ENCODE assay signal across 25 cellular contexts in the genomic region with DNA sequence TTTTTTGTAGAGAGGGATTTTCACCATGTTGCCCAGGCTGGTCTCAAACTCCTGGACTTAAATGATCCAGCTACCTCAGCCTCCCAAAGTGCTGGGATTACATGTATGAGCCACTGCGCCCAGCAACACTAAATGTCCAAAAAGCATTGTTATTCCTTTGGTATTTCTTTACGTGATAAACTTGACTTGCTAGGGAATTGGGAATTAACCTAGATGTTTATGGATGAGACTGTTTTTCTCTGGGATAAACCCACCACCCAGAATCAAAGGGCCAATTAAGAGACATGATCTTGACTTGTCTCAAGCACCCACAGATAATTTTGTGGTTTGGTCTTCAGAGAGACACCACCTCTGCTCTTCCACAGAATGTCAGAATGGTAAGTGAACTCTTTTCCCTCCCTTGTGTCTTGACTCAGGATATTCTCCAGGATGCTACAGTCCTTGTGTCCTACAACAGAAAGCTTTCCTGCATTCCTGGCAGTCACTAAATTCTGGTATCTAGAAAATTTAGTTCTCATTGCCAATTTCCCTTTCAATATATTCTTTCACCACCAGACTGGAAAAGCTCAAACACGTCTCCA. TPM values are rescaled to one million over a fixed set of nuclear protein-coding genes. Genes with fewer than 3 reads are reported as not detected.
"Had no signal": no experiment of that assay in that cellular context is flagged by ENCODE, and none has a peak within 500 bp of the region (broad histone marks: within the 10 kb centered on the region; RNA-seq: fewer than 3 reads in every experiment).

No MANE protein-coding gene starts in this region.

- FAIRE-seq: small intestine, urothelium cell line had no signal

- H3K4me3 ChIP-seq: neural progenitor cell, ovary, psoas muscle, stomach, thoracic aorta, thyroid gland, tibial nerve, upper lobe of left lung, vagina had no signal

- H2AFZ ChIP-seq: neural progenitor cell, parathyroid adenoma had no signal

- H3K9ac ChIP-seq: neural progenitor cell, parathyroid adenoma had no signal

- H3K36me3 ChIP-seq: neural progenitor cell, ovary, thoracic aorta, thyroid gland, vagina had no signal

- H3K4me1 ChIP-seq: parathyroid adenoma, psoas muscle, stomach, tibial nerve, upper lobe of left lung, vagina had no signal

- ATAC-seq: natural killer cell; psoas muscle; right cardiac atrium; stimulated activated effector memory CD8-positive, alpha-beta T cell treated with anti-CD3 and anti-CD28 coated beads, Interleukin-12 subunit alpha, Interleukin-12 subunit beta, amount 100 ng/mL, for 72 hours; stimulated activated naive B cell treated with anti-CD40 and anti-IgM and Interleukin-4, amounts not matched to agents 10 μg/mL and 1 μg/mL and 100 μg/mL, for 72 hours had no signal

- H3K27ac ChIP-seq: neural progenitor cell, ovary, parathyroid adenoma, psoas muscle, stomach, thoracic aorta, thyroid gland, tibial nerve, upper lobe of left lung, vagina had no signal

- H3K9me3 ChIP-seq: ovary, psoas muscle, stomach, thoracic aorta, thyroid gland, tibial nerve, upper lobe of left lung, vagina had no signal

- H3K79me2 ChIP-seq: parathyroid adenoma had no signal

- DNase-seq: natural killer cell; occipital lobe; ovary; posterior cingulate gyrus; psoas muscle; right cardiac atrium; small intestine; stimulated activated CD4-positive, alpha-beta T cell treated with anti-CD3 and anti-CD28 coated beads, Interleukin-15, amount 100 ng/mL, for 24 hours; stimulated activated CD4-positive, alpha-beta T cell treated with anti-CD3 and anti-CD28 coated beads, Interleukin-2, amount 100 ng/mL, for 24 hours; stimulated activated CD4-positive, alpha-beta T cell treated with anti-CD3 and anti-CD28 coated beads, Interleukin-2, amount 100 ng/mL, for 48 hours; stimulated activated CD4-positive, alpha-beta T cell treated with anti-CD3 and anti-CD28 coated beads, Interleukin-4, amount 100 ng/mL, for 24 hours; stimulated activated naive B cell treated with anti-CD40 and anti-IgM and Interleukin-4, amounts not matched to agents 10 μg/mL and 1 μg/mL and 100 μg/mL, for 72 hours; stimulated activated naive CD4-positive, alpha-beta T cell treated with Interleukin-2 at 50 U/mL for 16 hours; stomach; thyroid gland; trophoblast cell; upper lobe of left lung had no signal

- H3K27me3 ChIP-seq: neural progenitor cell, ovary, stomach, thyroid gland, tibial nerve, upper lobe of left lung, vagina had no signal

- H3K4me2 ChIP-seq: neural progenitor cell had no signal

RNA-seq across cellular contexts. Expression of gene ALDH1A1, which starts 55.7 kb away (rescaled TPM):
- polyA plus RNA-seq: neural cell had no signal
